1 cellular context compared by ENCODE assay signal in genomic region chr7:138267934-138268333, GRCh38.
TF ChIP-seq lines count a peak whose summit lies in the region.

No MANE protein-coding gene starts in this region.

TF ChIP-seq in GM23338, 12 proteins besides CTCF, POLR2A, EP300 and RAD21 (continued from another document):
- no peak for TF ChIP-seq REST (IDR thresholded peaks at IDR 0.05; ENCODE audit: unreplicated experiment)
- no peak for TF ChIP-seq ETS1 (IDR thresholded peaks at IDR 0.05)
- no peak for TF ChIP-seq ZNF462 (CRISPR knock-in tag; IDR thresholded peaks at IDR 0.05)
- TF ChIP-seq STAT1 (IDR thresholded peaks at IDR 0.05; ENCODE audit: unreplicated experiment), result no peak
- no peak for TF ChIP-seq ZNF331 (CRISPR knock-in tag; IDR thresholded peaks at IDR 0.05; ENCODE audit: low read depth)
- no peak for TF ChIP-seq ZNF114 (CRISPR knock-in tag; IDR thresholded peaks at IDR 0.05)
- TF ChIP-seq CREB1 (CRISPR knock-in tag; IDR thresholded peaks at IDR 0.05; ENCODE audit: low read depth), result no peak
- no peak for TF ChIP-seq JUNB (IDR thresholded peaks at IDR 0.05; ENCODE audit: unreplicated experiment)
